Comparison of ENCODE assay signal across 29 cellular contexts in genomic region chr6:126075335-126076071, GRCh38.
"Had no signal": no experiment of that assay in that cellular context is flagged by ENCODE, and none has a peak within 500 bp of the region (broad histone marks: within the 10 kb centered on the region; RNA-seq: fewer than 3 reads in every experiment).

No MANE protein-coding gene starts in this region.

- H3K4me1 Mint-ChIP-seq: activated naive CD4-positive, alpha-beta T cell treated with anti-CD3 and anti-CD28 coated beads, Interleukin-2, amount 50 U/mL, for 24 hours; T-helper 17 cell had no signal

- DNase-seq: activated CD4-positive, alpha-beta T cell treated with anti-CD3 and anti-CD28 coated beads for 4 hours; activated CD4-positive, alpha-beta T cell treated with anti-CD3 and anti-CD28 coated beads, Interleukin-2, amount 50 U/mL, for 4 hours; activated CD8-positive, alpha-beta memory T cell treated with anti-CD3 and anti-CD28 coated beads, Interleukin-2, amount 50 U/mL, for 48 hours; activated CD8-positive, alpha-beta T cell treated with anti-CD3 and anti-CD28 coated beads, Interleukin-2, amount 10 ng/mL, durations not matched to agents 7 days and 5 days; activated effector memory CD4-positive, alpha-beta T cell treated with Interleukin-2 at 50 U/mL for 16 hours; activated naive CD4-positive, alpha-beta T cell; activated T-cell treated with anti-CD3 and anti-CD28 coated beads, Interleukin-2, amount 50 U/mL, for 1 hour; aorta; caudate nucleus; KG1; MG63; MV-4-11; NCI-H1092 treated with DMSO at 0.1 percent for 48 hours; NCI-H1417 treated with DMSO at 0.1 percent for 48 hours; NCI-H1694 treated with DMSO at 0.1 percent for 48 hours; NCI-H2029 treated with DMSO at 0.1 percent for 48 hours; NCI-H345; NCI-H510A; NCI-H526 treated with DMSO at 0.1 percent for 48 hours; NCI-H82; NK-92 treated with Interleukin-12 subunit alpha and Interleukin-12 subunit beta, amount 100 ng/mL, for 24 hours; PC-3; SHP77; T-helper 17 cell; T-helper 9 cell had no signal

- H3K27ac ChIP-seq: SJSA1, VCaP had no signal

- H3K27me3 Mint-ChIP-seq: activated naive CD4-positive, alpha-beta T cell treated with anti-CD3 and anti-CD28 coated beads, Interleukin-2, amount 50 U/mL, for 24 hours; T-helper 17 cell had no signal

- H3K4me1 ChIP-seq: breast epithelium, SJSA1 had no signal

- H3K36me3 ChIP-seq: breast epithelium, SJSA1 had no signal

- ATAC-seq: activated CD8-positive, alpha-beta T cell treated with anti-CD3 and anti-CD28 coated beads, Interleukin-2, amount 10 ng/mL, durations not matched to agents 7 days and 5 days; PC-3; T-helper 17 cell had no signal

- H3K9me3 Mint-ChIP-seq: activated naive CD4-positive, alpha-beta T cell treated with anti-CD3 and anti-CD28 coated beads, Interleukin-2, amount 50 U/mL, for 24 hours had no signal

- H3K4me3 ChIP-seq: breast epithelium, MG63, SJSA1 had no signal

- H3K9me3 ChIP-seq: breast epithelium, MG63, SJSA1 had no signal

- H3K4me3 Mint-ChIP-seq: activated CD8-positive, alpha-beta T cell treated with anti-CD3 and anti-CD28 coated beads, Interleukin-2, amount 10 ng/mL, durations not matched to agents 7 days and 5 days; activated naive CD4-positive, alpha-beta T cell treated with anti-CD3 and anti-CD28 coated beads, Interleukin-2, amount 50 U/mL, for 24 hours; T-helper 17 cell had no signal

- H3K27ac Mint-ChIP-seq: activated CD8-positive, alpha-beta T cell treated with anti-CD3 and anti-CD28 coated beads, Interleukin-2, amount 10 ng/mL, durations not matched to agents 7 days and 5 days; activated naive CD4-positive, alpha-beta T cell treated with anti-CD3 and anti-CD28 coated beads, Interleukin-2, amount 50 U/mL, for 24 hours; T-helper 17 cell had no signal

- H3K27me3 ChIP-seq: breast epithelium, MG63, SJSA1 had no signal
